7 cellular contexts compared by ENCODE assay signal in the genomic region with DNA sequence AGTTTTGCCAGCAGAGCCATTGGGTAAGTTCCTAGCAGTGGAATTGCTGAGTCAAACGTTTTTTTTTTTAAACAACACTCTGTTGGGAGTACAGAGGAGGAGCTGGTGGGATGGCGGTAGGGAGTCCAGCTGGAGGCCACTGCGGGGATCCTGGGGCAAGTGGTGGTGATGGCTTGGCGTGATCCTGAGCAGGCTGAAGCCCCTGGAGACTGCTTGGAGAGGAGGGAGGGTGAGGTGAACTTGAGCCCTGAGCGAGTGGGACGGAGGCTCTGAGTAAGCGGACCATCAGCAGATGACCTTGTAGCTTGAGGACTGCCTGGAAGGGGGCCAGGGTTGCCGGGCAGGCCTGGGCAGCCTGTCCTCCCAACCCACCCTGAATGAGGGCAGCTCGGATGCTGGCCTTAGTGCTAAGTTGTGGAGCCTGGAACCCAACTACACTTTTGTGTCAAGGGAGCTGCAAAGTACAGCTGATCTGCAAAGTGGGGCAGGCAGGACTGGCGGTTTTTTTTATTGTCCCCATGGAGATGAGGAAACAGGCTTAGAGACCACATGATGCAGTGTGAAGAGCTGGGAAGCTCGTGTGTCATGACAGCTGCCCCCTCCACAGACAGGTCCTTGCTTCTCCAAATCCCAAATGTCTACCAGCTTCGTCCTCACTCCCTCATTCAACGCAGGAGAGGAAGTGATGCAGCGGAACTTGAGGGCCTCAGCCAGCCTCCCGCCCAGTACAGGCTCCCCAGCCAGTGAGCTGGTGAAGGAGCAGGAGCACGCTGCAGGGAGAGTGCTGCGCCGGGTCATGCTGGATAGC.
A peak's percentile ranks its signal among the peaks of the same experiment; 100 is the strongest.
DNase-seq lines count a peak whose midpoint lies in the region; ATAC-seq and TF ChIP-seq lines count a peak whose summit lies in the region.

No MANE protein-coding gene starts in this region.

- no peak overlapping the region for H3K27ac ChIP-seq in MM.1S (ENCODE audit: low read length)

- H3K27me3 ChIP-seq in MM.1S (replicated peaks; ENCODE audit: insufficient read depth, low read length) = no peaks in the 10 kb centered on the region

- H3K4me1 Mint-ChIP-seq in stimulated activated naive B cell treated with anti-CD40 and anti-IgM and Interleukin-4, amounts not matched to agents 10 μg/mL and 1 μg/mL and 100 μg/mL, for 72 hours = peaks cover 2 to 23% of the 10 kb centered on the region in 2 donors

- peak; percentile 81 for DNase-seq in MV-4-11 (lab: John Stamatoyannopoulos, UW)
- DNase-seq in anterior cingulate cortex (lab: John Stamatoyannopoulos, UW) = peak in 48 of 58 donors; percentile 16 to 86 (median 56)
- peak; percentile 52 for DNase-seq in islet precursor cell
- DNase-seq in stimulated activated naive B cell treated with anti-CD40 and anti-IgM and Interleukin-4, amounts not matched to agents 10 μg/mL and 1 μg/mL and 100 μg/mL, for 72 hours = no peak
- DNase-seq in MM.1S = no peak
- no peak for DNase-seq in SW 1271 (lab: John Stamatoyannopoulos, UW)
- DNase-seq in activated effector memory CD4-positive, alpha-beta T cell treated with Interleukin-2 at 50 U/mL for 16 hours = no peak

- no peaks in the 10 kb centered on the region for H3F3A ChIP-seq in MM.1S (ENCODE audit: insufficient read depth, low read length)

- H3K9me3 Mint-ChIP-seq in stimulated activated naive B cell treated with anti-CD40 and anti-IgM and Interleukin-4, amounts not matched to agents 10 μg/mL and 1 μg/mL and 100 μg/mL, for 72 hours = no peaks in the 10 kb centered on the region

- no peak overlapping the region for H3K4me3 ChIP-seq in MM.1S (ENCODE audit: low read length)

- no peaks in the 10 kb centered on the region for H3K27me3 Mint-ChIP-seq in stimulated activated naive B cell treated with anti-CD40 and anti-IgM and Interleukin-4, amounts not matched to agents 10 μg/mL and 1 μg/mL and 100 μg/mL, for 72 hours

- H3K4me2 ChIP-seq in MM.1S (ENCODE audit: low read depth, low read length) = no peak overlapping the region

- no peaks in the 10 kb centered on the region for H3K9me2 ChIP-seq in MM.1S (replicated peaks; ENCODE audit: insufficient read depth, low read length)

- no peak for ATAC-seq in stimulated activated naive B cell treated with anti-CD40 and anti-IgM and Interleukin-4, amounts not matched to agents 10 μg/mL and 1 μg/mL and 100 μg/mL, for 72 hours (replicated peaks)

- no peak overlapping the region for H3K9ac ChIP-seq in MM.1S (ENCODE audit: low read length)

- no peak overlapping the region for H3K4me3 Mint-ChIP-seq in stimulated activated naive B cell treated with anti-CD40 and anti-IgM and Interleukin-4, amounts not matched to agents 10 μg/mL and 1 μg/mL and 100 μg/mL, for 72 hours

- H3K27ac Mint-ChIP-seq in stimulated activated naive B cell treated with anti-CD40 and anti-IgM and Interleukin-4, amounts not matched to agents 10 μg/mL and 1 μg/mL and 100 μg/mL, for 72 hours = peak overlapping the region; percentile 65

- no peak for TF ChIP-seq CTCF in MM.1S (IDR thresholded peaks at IDR 0.05; ENCODE audit: low read length)

- no peaks in the 10 kb centered on the region for H4K20me1 ChIP-seq in MM.1S (ENCODE audit: insufficient read depth, low read length)

- H3K36me3 ChIP-seq in MM.1S (replicated peaks; ENCODE audit: insufficient read depth, low read length) = peaks cover 14% of the 10 kb centered on the region

- no peaks in the 10 kb centered on the region for H3K9me3 ChIP-seq in MM.1S (replicated peaks; ENCODE audit: insufficient read depth, low read length)

- no peaks in the 10 kb centered on the region for H3K4me1 ChIP-seq in MM.1S (ENCODE audit: low read length)

- no peak overlapping the region for H2AFZ ChIP-seq in MM.1S (ENCODE audit: low read length)

- peaks cover 45 to 66% of the 10 kb centered on the region in 2 donors for H3K36me3 Mint-ChIP-seq in stimulated activated naive B cell treated with anti-CD40 and anti-IgM and Interleukin-4, amounts not matched to agents 10 μg/mL and 1 μg/mL and 100 μg/mL, for 72 hours

- no peaks in the 10 kb centered on the region for H3K79me2 ChIP-seq in MM.1S (ENCODE audit: low read length)

Comparison
In these comparisons a context has a peak if more than half of its experiments do, and no peak if none do; other contexts are left out.
1. DNase-seq: peak in MV-4-11 (single experiment), anterior cingulate cortex (48 of 58) and islet precursor cell (single experiment); none in stimulated activated naive B cell treated with anti-CD40 and anti-IgM and Interleukin-4, amounts not matched to agents 10 μg/mL and 1 μg/mL and 100 μg/mL, for 72 hours (single experiment), MM.1S (single experiment), SW 1271 (0 of 2) and activated effector memory CD4-positive, alpha-beta T cell treated with Interleukin-2 at 50 U/mL for 16 hours (single experiment).